Comparison of ENCODE assay signal across 8 cellular contexts in the genomic region with DNA sequence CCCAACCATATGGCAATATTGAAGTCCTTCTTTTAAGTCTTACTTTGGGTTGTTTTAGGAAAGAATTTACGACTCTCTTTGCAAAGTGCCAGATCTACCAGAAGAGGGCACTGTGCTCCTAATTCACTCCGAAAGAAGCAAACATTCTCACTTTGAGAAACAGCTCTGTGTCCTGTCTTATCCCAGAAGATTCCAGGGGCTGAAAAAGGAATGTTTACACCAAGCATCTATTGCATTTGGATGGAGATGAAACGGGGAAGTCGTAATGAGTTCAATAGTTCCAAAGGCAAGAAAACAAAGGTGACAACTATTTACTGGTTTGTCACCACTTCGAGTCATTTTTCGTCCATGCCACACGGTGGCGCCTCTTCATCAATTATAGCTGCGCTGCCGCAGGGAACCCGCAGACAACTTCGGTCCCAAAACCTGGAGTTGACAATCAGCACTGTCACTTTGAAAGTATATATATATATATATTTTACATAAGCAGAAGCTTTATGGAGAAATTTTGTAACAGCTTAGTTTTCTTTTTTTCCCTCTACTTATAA.
A peak's percentile ranks its signal among the peaks of the same experiment; 100 is the strongest.
DNase-seq lines count a peak whose midpoint lies in the region; ATAC-seq and TF ChIP-seq lines count a peak whose summit lies in the region.

No MANE protein-coding gene starts in this region.

- H3K27ac ChIP-seq in ectodermal cell (ENCODE audit: insufficient read depth, low read depth, low read length, poor library complexity, severe bottlenecking) (no peak overlapping the region), lower lobe of right lung (no peak overlapping the region)

- DNase-seq in C1 segment of cervical spinal cord (lab: John Stamatoyannopoulos, UW), result peak in 12 of 14 donors; percentile 21 to 79 (median 59)
- DNase-seq in GM19240 (ENCODE audit: insufficient read length, low spot score), result peak; percentile 20
- peak; percentile 51 to 69 for DNase-seq in NCI-H526 (lab: John Stamatoyannopoulos, UW)
- DNase-seq in activated CD4-positive, alpha-beta T cell treated with anti-CD3 and anti-CD28 coated beads, Interleukin-2, amount 50 U/mL, for 4 hours, result peak; percentile 59 to 61
- peak; percentile 75 for DNase-seq in lower lobe of right lung
- peak; percentile 20 to 57 (median 29) for DNase-seq in stimulated activated CD4-positive, alpha-beta T cell treated with anti-CD3 and anti-CD28 coated beads, TNF-alpha, amount 100 ng/mL, for 1 hour (ENCODE audit: low read depth in 3 of 3, low spot score in 1 of 3)

- TF ChIP-seq CTCF in lower lobe of right lung (IDR thresholded peaks at IDR 0.05), result peak; percentile 86

- H3K4me1 ChIP-seq in ectodermal cell (ENCODE audit: control insufficient read depth, insufficient read depth, low read length) (no peaks in the 10 kb centered on the region), lower lobe of right lung (no peaks in the 10 kb centered on the region)

- intact Hi-C loops in lower lobe of right lung (cut with DNase I), result loop anchor here (10.0 kb wide), 1 partner anchor 205 kb away; no protein-coding TSS in a partner anchor

- 0 to 3% methylated on average over 10 to 12 of the region's 12 CpGs for WGBS in ectodermal cell, 2 experiments

- H3K9me3 ChIP-seq in ectodermal cell (ENCODE audit: control insufficient read depth, low read length) (no peaks in the 10 kb centered on the region), lower lobe of right lung (no peaks in the 10 kb centered on the region)

- H3K27me3 ChIP-seq in ectodermal cell (ENCODE audit: control insufficient read depth, insufficient read depth, low read length, poor library complexity, severe bottlenecking) (no peaks in the 10 kb centered on the region), lower lobe of right lung (ENCODE audit: low read depth) (peaks cover 4% of the 10 kb centered on the region)

- H3K36me3 ChIP-seq in ectodermal cell (ENCODE audit: control insufficient read depth, insufficient read depth, low read length), result no peaks in the 10 kb centered on the region
- no peaks in the 10 kb centered on the region for H3K36me3 ChIP-seq in lower lobe of right lung

- H3K4me3 ChIP-seq in ectodermal cell (ENCODE audit: insufficient read depth, low read depth, low read length), result peak overlapping the region; percentile 33
- H3K4me3 ChIP-seq in lower lobe of right lung, result peak overlapping the region; percentile 50

- ATAC-seq in HG03442 (IDR thresholded peaks at IDR 0.05; ENCODE audit: unreplicated experiment), result peak; percentile 95
- ATAC-seq in lower lobe of right lung, result peak; percentile 86 to 94

Comparison
In these comparisons a context has a peak if more than half of its experiments do, and no peak if none do; other contexts are left out.
1. DNase-seq: peak in every context shown above with its lines; median percentile 75 in lower lobe of right lung; 60 in NCI-H526; 60 in activated CD4-positive, alpha-beta T cell treated with anti-CD3 and anti-CD28 coated beads, Interleukin-2, amount 50 U/mL, for 4 hours; 59 in C1 segment of cervical spinal cord; 29 in stimulated activated CD4-positive, alpha-beta T cell treated with anti-CD3 and anti-CD28 coated beads, TNF-alpha, amount 100 ng/mL, for 1 hour; 20 in GM19240.